ENCODE assay signal across 1 cellular context in the genomic region with DNA sequence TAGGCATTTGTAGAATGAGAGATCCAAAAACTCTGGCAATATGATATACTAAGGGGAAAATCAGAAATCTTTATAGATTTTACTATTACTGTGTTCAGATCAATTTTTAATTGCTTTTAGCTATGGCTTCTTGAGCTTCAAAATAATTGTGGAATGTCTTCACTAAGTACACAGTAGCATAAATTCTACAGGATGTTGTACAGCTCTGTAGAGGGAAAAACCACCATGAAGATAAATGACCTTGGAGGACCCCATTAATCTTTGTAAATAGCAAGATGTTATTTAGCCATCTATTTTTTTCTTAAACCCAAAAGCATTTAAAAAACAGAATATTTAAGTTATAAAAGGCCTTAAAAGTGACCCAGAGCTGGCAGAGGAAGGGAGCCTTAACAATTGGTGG.
TF ChIP-seq lines count a peak whose summit lies in the region.

No MANE protein-coding gene starts in this region.

TF ChIP-seq in HepG2, 621 proteins besides CTCF, POLR2A, EP300 and RAD21:
- no peak for TF ChIP-seq SMARCE1 (IDR thresholded peaks at IDR 0.05; ENCODE audit: borderline replicate concordance)
- no peak for TF ChIP-seq NFKBIZ (CRISPR knock-in tag; IDR thresholded peaks at IDR 0.05)
- no peak for TF ChIP-seq SMAD9 (CRISPR knock-in tag; IDR thresholded peaks at IDR 0.05)
